ENCODE assay signal across 1 cellular context in the genomic region with DNA sequence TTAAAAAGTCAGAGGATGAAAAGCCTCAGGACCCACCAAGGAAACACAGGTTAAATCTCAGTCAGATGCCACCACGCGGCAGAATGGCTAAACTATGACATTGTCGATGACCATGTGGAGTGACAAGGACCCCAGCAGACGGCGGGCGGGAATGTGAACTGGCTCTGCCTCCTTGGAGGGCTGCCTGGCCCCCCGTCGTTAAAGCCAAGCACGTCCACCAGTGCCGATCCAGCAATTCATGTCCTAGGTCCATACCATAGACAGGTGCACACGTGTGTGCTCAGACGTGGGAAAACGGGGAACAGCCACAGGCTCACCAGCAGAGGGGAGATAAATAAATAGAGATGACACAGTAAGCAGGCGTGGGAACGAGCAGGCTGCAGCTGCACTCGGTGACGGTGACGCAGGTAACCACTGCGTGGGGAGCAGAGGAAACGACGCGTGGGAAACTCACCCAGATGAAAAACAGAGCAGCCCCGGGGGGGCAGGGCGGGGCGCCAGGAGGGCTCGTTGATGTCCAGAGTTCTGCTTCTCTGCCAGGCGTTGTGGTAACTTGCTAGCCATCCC.
TF ChIP-seq lines count a peak whose summit lies in the region.

No MANE protein-coding gene starts in this region.

TF ChIP-seq in WTC11, 78 proteins besides CTCF, POLR2A, EP300 and RAD21 (continued from another document):
- TF ChIP-seq AR (CRISPR knock-in tag; IDR thresholded peaks at IDR 0.05) (no peak), OVOL2 (CRISPR knock-in tag; IDR thresholded peaks at IDR 0.05; ENCODE audit: borderline replicate concordance) (no peak), ZNF423 (CRISPR knock-in tag; IDR thresholded peaks at IDR 0.05) (no peak), ETV6 (CRISPR knock-in tag; IDR thresholded peaks at IDR 0.05) (no peak), NR2C2 (CRISPR knock-in tag; IDR thresholded peaks at IDR 0.05) (no peak), ZNF317 (CRISPR knock-in tag; IDR thresholded peaks at IDR 0.05; ENCODE audit: borderline replicate concordance, low read depth) (no peak), ZNF396 (CRISPR knock-in tag; IDR thresholded peaks at IDR 0.05; ENCODE audit: borderline replicate concordance) (no peak), FOXP1 (CRISPR knock-in tag; IDR thresholded peaks at IDR 0.05; ENCODE audit: borderline replicate concordance) (no peak), ZNF232 (CRISPR knock-in tag; IDR thresholded peaks at IDR 0.05) (no peak), SMAD4 (CRISPR knock-in tag; IDR thresholded peaks at IDR 0.05) (no peak), ZNF121 (CRISPR knock-in tag; IDR thresholded peaks at IDR 0.05) (no peak), NFE2L1 (CRISPR knock-in tag; IDR thresholded peaks at IDR 0.05) (no peak)
- TF ChIP-seq, protein P1, sequence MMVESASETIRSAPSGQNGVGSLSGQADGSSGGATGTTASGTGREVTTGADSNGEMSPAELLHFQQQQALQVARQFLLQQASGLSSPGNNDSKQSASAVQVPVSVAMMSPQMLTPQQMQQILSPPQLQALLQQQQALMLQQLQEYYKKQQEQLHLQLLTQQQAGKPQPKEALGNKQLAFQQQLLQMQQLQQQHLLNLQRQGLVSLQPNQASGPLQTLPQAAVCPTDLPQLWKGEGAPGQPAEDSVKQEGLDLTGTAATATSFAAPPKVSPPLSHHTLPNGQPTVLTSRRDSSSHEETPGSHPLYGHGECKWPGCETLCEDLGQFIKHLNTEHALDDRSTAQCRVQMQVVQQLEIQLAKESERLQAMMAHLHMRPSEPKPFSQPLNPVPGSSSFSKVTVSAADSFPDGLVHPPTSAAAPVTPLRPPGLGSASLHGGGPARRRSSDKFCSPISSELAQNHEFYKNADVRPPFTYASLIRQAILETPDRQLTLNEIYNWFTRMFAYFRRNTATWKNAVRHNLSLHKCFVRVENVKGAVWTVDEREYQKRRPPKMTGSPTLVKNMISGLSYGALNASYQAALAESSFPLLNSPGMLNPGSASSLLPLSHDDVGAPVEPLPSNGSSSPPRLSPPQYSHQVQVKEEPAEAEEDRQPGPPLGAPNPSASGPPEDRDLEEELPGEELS (CRISPR knock-in tag; IDR thresholded peaks at IDR 0.05), result no peak
- TF ChIP-seq, protein P2, sequence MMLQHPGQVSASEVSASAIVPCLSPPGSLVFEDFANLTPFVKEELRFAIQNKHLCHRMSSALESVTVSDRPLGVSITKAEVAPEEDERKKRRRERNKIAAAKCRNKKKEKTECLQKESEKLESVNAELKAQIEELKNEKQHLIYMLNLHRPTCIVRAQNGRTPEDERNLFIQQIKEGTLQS (CRISPR knock-in tag; conservative IDR thresholded peaks at IDR 0.05), result no peak
- TF ChIP-seq, protein P3, sequence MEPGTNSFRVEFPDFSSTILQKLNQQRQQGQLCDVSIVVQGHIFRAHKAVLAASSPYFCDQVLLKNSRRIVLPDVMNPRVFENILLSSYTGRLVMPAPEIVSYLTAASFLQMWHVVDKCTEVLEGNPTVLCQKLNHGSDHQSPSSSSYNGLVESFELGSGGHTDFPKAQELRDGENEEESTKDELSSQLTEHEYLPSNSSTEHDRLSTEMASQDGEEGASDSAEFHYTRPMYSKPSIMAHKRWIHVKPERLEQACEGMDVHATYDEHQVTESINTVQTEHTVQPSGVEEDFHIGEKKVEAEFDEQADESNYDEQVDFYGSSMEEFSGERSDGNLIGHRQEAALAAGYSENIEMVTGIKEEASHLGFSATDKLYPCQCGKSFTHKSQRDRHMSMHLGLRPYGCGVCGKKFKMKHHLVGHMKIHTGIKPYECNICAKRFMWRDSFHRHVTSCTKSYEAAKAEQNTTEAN (CRISPR knock-in tag; IDR thresholded peaks at IDR 0.05), result no peak
- TF ChIP-seq, protein P4, sequence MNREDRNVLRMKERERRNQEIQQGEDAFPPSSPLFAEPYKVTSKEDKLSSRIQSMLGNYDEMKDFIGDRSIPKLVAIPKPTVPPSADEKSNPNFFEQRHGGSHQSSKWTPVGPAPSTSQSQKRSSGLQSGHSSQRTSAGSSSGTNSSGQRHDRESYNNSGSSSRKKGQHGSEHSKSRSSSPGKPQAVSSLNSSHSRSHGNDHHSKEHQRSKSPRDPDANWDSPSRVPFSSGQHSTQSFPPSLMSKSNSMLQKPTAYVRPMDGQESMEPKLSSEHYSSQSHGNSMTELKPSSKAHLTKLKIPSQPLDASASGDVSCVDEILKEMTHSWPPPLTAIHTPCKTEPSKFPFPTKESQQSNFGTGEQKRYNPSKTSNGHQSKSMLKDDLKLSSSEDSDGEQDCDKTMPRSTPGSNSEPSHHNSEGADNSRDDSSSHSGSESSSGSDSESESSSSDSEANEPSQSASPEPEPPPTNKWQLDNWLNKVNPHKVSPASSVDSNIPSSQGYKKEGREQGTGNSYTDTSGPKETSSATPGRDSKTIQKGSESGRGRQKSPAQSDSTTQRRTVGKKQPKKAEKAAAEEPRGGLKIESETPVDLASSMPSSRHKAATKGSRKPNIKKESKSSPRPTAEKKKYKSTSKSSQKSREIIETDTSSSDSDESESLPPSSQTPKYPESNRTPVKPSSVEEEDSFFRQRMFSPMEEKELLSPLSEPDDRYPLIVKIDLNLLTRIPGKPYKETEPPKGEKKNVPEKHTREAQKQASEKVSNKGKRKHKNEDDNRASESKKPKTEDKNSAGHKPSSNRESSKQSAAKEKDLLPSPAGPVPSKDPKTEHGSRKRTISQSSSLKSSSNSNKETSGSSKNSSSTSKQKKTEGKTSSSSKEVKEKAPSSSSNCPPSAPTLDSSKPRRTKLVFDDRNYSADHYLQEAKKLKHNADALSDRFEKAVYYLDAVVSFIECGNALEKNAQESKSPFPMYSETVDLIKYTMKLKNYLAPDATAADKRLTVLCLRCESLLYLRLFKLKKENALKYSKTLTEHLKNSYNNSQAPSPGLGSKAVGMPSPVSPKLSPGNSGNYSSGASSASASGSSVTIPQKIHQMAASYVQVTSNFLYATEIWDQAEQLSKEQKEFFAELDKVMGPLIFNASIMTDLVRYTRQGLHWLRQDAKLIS (CRISPR knock-in tag; IDR thresholded peaks at IDR 0.05; ENCODE audit: borderline replicate concordance), result no peak
